In genomic region chr5:157761690-157762611, GRCh38 we compare ENCODE assay signal across 8 cellular contexts. TPM values are rescaled to one million over a fixed set of nuclear protein-coding genes. Genes with fewer than 3 reads are reported as not detected.
A peak's percentile ranks its signal among the peaks of the same experiment; 100 is the strongest.
DNase-seq lines count a peak whose midpoint lies in the region; ATAC-seq and TF ChIP-seq lines count a peak whose summit lies in the region.

No MANE protein-coding gene starts in this region.

- ATAC-seq in GM19452 (IDR thresholded peaks at IDR 0.05; ENCODE audit: unreplicated experiment) (peak; percentile 61), HG02870 (IDR thresholded peaks at IDR 0.05; ENCODE audit: unreplicated experiment) (no peak)
- peak; percentile 87 for ATAC-seq in stimulated activated naive CD8-positive, alpha-beta T cell treated with anti-CD3 and anti-CD28 coated beads, Interleukin-15, amount 100 ng/mL, for 72 hours

- H3K9me3 Mint-ChIP-seq in MCF 10A (ENCODE audit: unreplicated experiment): no peaks in the 10 kb centered on the region
- no peaks in the 10 kb centered on the region for H3K9me3 Mint-ChIP-seq in stimulated activated naive CD8-positive, alpha-beta T cell treated with anti-CD3 and anti-CD28 coated beads, Interleukin-15, amount 100 ng/mL, for 72 hours

- intact Hi-C loops in MCF 10A (cut with micrococcal nuclease): loop anchor here (1.0 to 10.0 kb wide), 7 partner anchors 54 to 1371 kb away; no protein-coding TSS in a partner anchor

- DNase-seq in Daoy (ENCODE audit: low read depth): peak; percentile 41
- peak; percentile 81 for DNase-seq in HT-29 (ENCODE audit: low spot score)
- peak; percentile 46 for DNase-seq in NOMO-1 treated with DMSO at 0.1 percent for 48 hours (lab: John Stamatoyannopoulos, UW; ENCODE audit: unreplicated experiment)
- DNase-seq in MCF 10A (ENCODE audit: unreplicated experiment): peak; percentile 79
- DNase-seq in islet precursor cell: peak; percentile 67
- DNase-seq in stimulated activated naive CD8-positive, alpha-beta T cell treated with anti-CD3 and anti-CD28 coated beads, Interleukin-15, amount 100 ng/mL, for 72 hours: peak; percentile 17 to 20

- BruUV-seq in MCF 10A (replicated peaks; lab: Mats Ljungman, UMichigan): no TSS peak

- peaks cover 1% of the 10 kb centered on the region for H3K4me1 Mint-ChIP-seq in MCF 10A (ENCODE audit: insufficient read depth, unreplicated experiment)
- H3K4me1 Mint-ChIP-seq in stimulated activated naive CD8-positive, alpha-beta T cell treated with anti-CD3 and anti-CD28 coated beads, Interleukin-15, amount 100 ng/mL, for 72 hours: no peaks in the 10 kb centered on the region

- H3K27me3 Mint-ChIP-seq in MCF 10A (ENCODE audit: insufficient read depth, unreplicated experiment): no peaks in the 10 kb centered on the region
- H3K27me3 Mint-ChIP-seq in stimulated activated naive CD8-positive, alpha-beta T cell treated with anti-CD3 and anti-CD28 coated beads, Interleukin-15, amount 100 ng/mL, for 72 hours: no peaks in the 10 kb centered on the region

- no peak overlapping the region for H3K4me3 Mint-ChIP-seq in MCF 10A (ENCODE audit: unreplicated experiment)
- no peak overlapping the region for H3K4me3 Mint-ChIP-seq in stimulated activated naive CD8-positive, alpha-beta T cell treated with anti-CD3 and anti-CD28 coated beads, Interleukin-15, amount 100 ng/mL, for 72 hours

- TF ChIP-seq CTCF in MCF 10A (IDR thresholded peaks at IDR 0.05; ENCODE audit: unreplicated experiment): peak; percentile 91

- H3K27ac Mint-ChIP-seq in MCF 10A (ENCODE audit: low read depth, unreplicated experiment): no peak overlapping the region
- no peak overlapping the region for H3K27ac Mint-ChIP-seq in stimulated activated naive CD8-positive, alpha-beta T cell treated with anti-CD3 and anti-CD28 coated beads, Interleukin-15, amount 100 ng/mL, for 72 hours

- H3K36me3 Mint-ChIP-seq in MCF 10A (ENCODE audit: insufficient read depth, unreplicated experiment): peaks cover 2% of the 10 kb centered on the region

- CTCF ChIA-PET in MCF 10A (lab: Yijun Ruan, JAX): interaction anchor here (0.5 to 12.7 kb wide), 76 partner anchors 8 to 1734 kb away, joined by 3 to 177 read pairs (median 4); partner anchors contain the start of genes LSM11 and THG1L

- POLR2A ChIA-PET in MCF 10A (lab: Yijun Ruan, JAX): interaction anchor here (0.6 to 0.9 kb wide), 3 partner anchors 13 to 269 kb away, joined by 3 to 6 read pairs (median 3); no protein-coding TSS in a partner anchor

RNA-seq across cellular contexts. Expression of gene LSM11, which starts 18.4 kb away (rescaled TPM):
- total RNA-seq in Daoy (2014; rRNA removed; shearing (Covaris generic)): 8.2 and 9.0 TPM in 2 replicates
- 3.0 and 3.1 TPM in 2 replicates for total RNA-seq in HT-29 (2014; rRNA removed; shearing (Covaris generic))
- total RNA-seq in MCF 10A (2022): 3.4 and 4.5 TPM in 2 replicates

RNA-seq across cellular contexts. Expression of gene THG1L, which starts 30.7 kb away (rescaled TPM):
- total RNA-seq in Daoy (2014; rRNA removed; shearing (Covaris generic)): 20.9 and 21.7 TPM in 2 replicates
- 24.5 and 26.2 TPM in 2 replicates for total RNA-seq in HT-29 (2014; rRNA removed; shearing (Covaris generic))
- total RNA-seq in MCF 10A (2022): 21.1 and 29.9 TPM in 2 replicates

Comparison
In these comparisons a context has a peak if more than half of its experiments do, and no peak if none do; other contexts are left out.
1. DNase-seq: peak in every context shown above with its lines; median percentile 81 in HT-29; 79 in MCF 10A; 67 in islet precursor cell; 46 in NOMO-1 treated with DMSO at 0.1 percent for 48 hours; 41 in Daoy; 18 in stimulated activated naive CD8-positive, alpha-beta T cell treated with anti-CD3 and anti-CD28 coated beads, Interleukin-15, amount 100 ng/mL, for 72 hours.